22 cellular contexts compared by ENCODE assay signal in the genomic region with DNA sequence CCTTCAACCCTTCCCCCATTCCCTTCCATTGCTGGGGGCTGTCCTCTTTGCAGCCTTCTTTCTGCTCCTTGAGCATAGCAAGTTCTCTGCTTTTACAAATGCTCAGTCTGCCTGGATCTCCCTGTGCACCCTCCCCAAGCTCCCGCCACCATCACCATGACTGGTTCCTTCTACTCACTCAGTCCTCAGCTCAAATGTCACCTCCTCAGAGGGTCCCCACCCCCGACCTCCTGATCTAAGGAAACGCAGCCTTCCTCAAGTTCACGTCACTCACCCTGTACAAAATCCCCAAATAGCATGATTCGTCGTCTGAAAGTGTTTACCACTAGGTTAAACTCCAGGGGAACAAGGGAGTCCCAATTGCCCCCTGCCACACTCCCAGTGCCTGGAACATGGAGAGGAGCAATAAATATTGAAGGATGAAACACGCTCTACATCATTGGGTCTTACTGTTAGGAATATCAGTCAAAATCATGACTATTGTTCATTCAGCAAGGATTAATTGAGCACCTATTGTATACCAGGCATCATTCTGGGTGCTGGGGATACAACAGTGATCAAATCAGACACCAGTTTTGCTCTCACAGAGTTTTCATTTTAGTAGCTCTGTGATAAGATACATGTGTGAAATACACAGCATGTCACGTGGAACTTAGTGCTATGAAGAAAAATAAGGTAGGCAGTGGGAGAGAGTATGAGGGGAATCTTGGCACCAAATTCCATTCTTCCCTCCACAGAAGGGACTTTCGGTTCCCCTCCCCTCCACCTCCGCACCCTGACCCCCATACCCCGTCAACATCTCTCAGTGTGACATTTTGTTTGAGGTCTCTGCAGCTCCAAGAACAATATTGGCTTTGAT. TPM values are rescaled to one million over a fixed set of nuclear protein-coding genes. Genes with fewer than 3 reads are reported as not detected.
"Had no signal": no experiment of that assay in that cellular context is flagged by ENCODE, and none has a peak within 500 bp of the region (broad histone marks: within the 10 kb centered on the region; RNA-seq: fewer than 3 reads in every experiment).

No MANE protein-coding gene starts in this region.

- DNase-seq: activated CD4-positive, alpha-beta T cell treated with anti-CD3 and anti-CD28 coated beads for 48 hours; activated CD4-positive, alpha-beta T cell treated with anti-CD3 and anti-CD28 coated beads, Interleukin-2, amount 50 U/mL, for 48 hours; activated gamma-delta T cell treated with Interleukin-2 at 50 U/mL for 16 hours; activated naive CD4-positive, alpha-beta T cell treated with anti-CD3 and anti-CD28 coated beads, Interleukin-2, amount 10 ng/mL, durations not matched to agents 7 days and 5 days; activated naive CD8-positive, alpha-beta T cell treated with anti-CD3 and anti-CD28 coated beads for 36 hours; activated T-cell treated with anti-CD3 and anti-CD28 coated beads, Interleukin-2, amount 50 U/mL, for 72 hours; aorta; central memory CD4-positive, alpha-beta T cell; KG1; NCI-H1105; NCI-H1436; NCI-H1694 treated with DMSO at 0.1 percent for 48 hours; NCI-H2029 treated with DMSO at 0.1 percent for 48 hours; NCI-H510A treated with DMSO at 0.1 percent for 48 hours; NCI-H69; NK-92 treated with Interleukin-12 subunit alpha and Interleukin-12 subunit beta, amount 100 ng/mL, for 24 hours; SHP77 had no signal

- ATAC-seq: activated CD4-positive, CD25-positive, alpha-beta regulatory T cell treated with anti-CD3 and anti-CD28 coated beads, Interleukin-2, amount 50 U/mL, for 24 hours; activated T-cell treated with anti-CD3 and anti-CD28 coated beads, Interleukin-2, amount 50 U/mL, for 72 hours had no signal

- H3K4me3 ChIP-seq: SJSA1 had no signal

- H3K36me3 Mint-ChIP-seq: activated naive CD4-positive, alpha-beta T cell treated with anti-CD3 and anti-CD28 coated beads, Interleukin-2, amount 10 ng/mL, durations not matched to agents 7 days and 5 days had no signal

- H3K4me1 Mint-ChIP-seq: activated naive CD4-positive, alpha-beta T cell treated with anti-CD3 and anti-CD28 coated beads, Interleukin-2, amount 10 ng/mL, durations not matched to agents 7 days and 5 days; activated naive CD8-positive, alpha-beta T cell treated with anti-CD3 and anti-CD28 coated beads for 36 hours had no signal

- H3K4me3 Mint-ChIP-seq: activated naive CD4-positive, alpha-beta T cell treated with anti-CD3 and anti-CD28 coated beads, Interleukin-2, amount 10 ng/mL, durations not matched to agents 7 days and 5 days; activated naive CD8-positive, alpha-beta T cell treated with anti-CD3 and anti-CD28 coated beads for 36 hours; activated T-cell treated with anti-CD3 and anti-CD28 coated beads, Interleukin-2, amount 50 U/mL, for 72 hours; T-helper 1 cell treated with Interleukin-12 subunit alpha and Interleukin-12 subunit beta and Interleukin-4 antibody, amounts not matched to agents 30 μg/mL and 1 μg/mL, for 36 hours had no signal

- H3K27ac Mint-ChIP-seq: activated naive CD4-positive, alpha-beta T cell treated with anti-CD3 and anti-CD28 coated beads, Interleukin-2, amount 10 ng/mL, durations not matched to agents 7 days and 5 days; activated naive CD8-positive, alpha-beta T cell treated with anti-CD3 and anti-CD28 coated beads for 36 hours; activated T-cell treated with anti-CD3 and anti-CD28 coated beads, Interleukin-2, amount 50 U/mL, for 72 hours; activated T-helper 2 cell treated with anti-CD3 and anti-CD28 coated beads, Interferon-gamma antibody, Interleukin-2, Interleukin-4, amounts not matched to agents 10 μg/mL and 5 μg/mL and 100 μg/mL, durations not matched to agents 14 hours and 24 hours and 36 hours; T-helper 1 cell treated with Interleukin-12 subunit alpha and Interleukin-12 subunit beta and Interleukin-4 antibody, amounts not matched to agents 30 μg/mL and 1 μg/mL, for 36 hours had no signal

- H3K27ac ChIP-seq: SJSA1 had no signal

- H3K4me1 ChIP-seq: SJSA1 had no signal

- H3K36me3 ChIP-seq: SJSA1 had no signal

- H3K27me3 ChIP-seq: SJSA1 had no signal

RNA-seq across cellular contexts. Expression of a gene that starts 22.4 kb away (rescaled TPM):
- total RNA-seq: activated naive CD8-positive, alpha-beta T cell treated with anti-CD3 and anti-CD28 coated beads for 36 hours; activated T-helper 2 cell treated with anti-CD3 and anti-CD28 coated beads, Interferon-gamma antibody, Interleukin-2, Interleukin-4, amounts not matched to agents 10 μg/mL and 5 μg/mL and 100 μg/mL, durations not matched to agents 14 hours and 24 hours and 36 hours; MCF 10A; SJSA1 had no signal

RNA-seq across cellular contexts. Expression of a gene that starts 35.8 kb away (rescaled TPM):
- total RNA-seq: activated T-helper 2 cell treated with anti-CD3 and anti-CD28 coated beads, Interferon-gamma antibody, Interleukin-2, Interleukin-4, amounts not matched to agents 10 μg/mL and 5 μg/mL and 100 μg/mL, durations not matched to agents 14 hours and 24 hours and 36 hours; MCF 10A had no signal
